ENCODE assay signal across 23 cellular contexts in the genomic region with DNA sequence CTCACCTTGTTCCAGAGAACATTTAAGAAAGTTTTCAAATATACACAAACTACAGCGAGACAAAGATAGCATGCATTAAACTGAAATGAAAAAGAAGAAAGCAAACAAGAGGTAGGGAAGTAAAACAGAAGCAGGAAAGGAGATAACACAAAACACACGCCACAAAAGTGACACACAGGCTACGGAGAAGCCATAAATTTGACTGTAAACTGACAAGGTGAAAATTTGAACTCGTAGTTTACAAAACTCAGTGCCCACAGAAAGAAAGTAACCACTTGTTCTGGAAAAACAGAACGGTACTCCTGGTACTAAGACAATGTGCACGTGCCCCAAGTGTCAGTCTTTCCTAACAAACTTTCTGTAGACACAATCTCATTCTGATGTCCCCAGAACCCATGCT. TPM values are rescaled to one million over a fixed set of nuclear protein-coding genes. Genes with fewer than 3 reads are reported as not detected.
"Had no signal": no experiment of that assay in that cellular context is flagged by ENCODE, and none has a peak within 500 bp of the region (broad histone marks: within the 10 kb centered on the region; RNA-seq: fewer than 3 reads in every experiment).

No MANE protein-coding gene starts in this region.

- H3K9me3 ChIP-seq: esophagus muscularis mucosa, gastrocnemius medialis, left ventricle myocardium inferior, lower lobe of right lung, mucosa of descending colon, right atrium auricular region, suprapubic skin, tibial artery had no signal

- ATAC-seq: gastrocnemius medialis; left cardiac atrium; lower lobe of right lung; mucosa of descending colon; naive thymus-derived CD8-positive, alpha-beta T cell; stimulated activated effector memory CD8-positive, alpha-beta T cell treated with anti-CD3 and anti-CD28 coated beads, Interleukin-12 subunit alpha, Interleukin-12 subunit beta, amount 100 ng/mL, for 72 hours; stimulated activated naive CD8-positive, alpha-beta T cell treated with anti-CD3 and anti-CD28 coated beads, Interleukin-15, Interleukin-2, amounts not matched to agents 100 U/mL and 50 U/mL, for 24 hours had no signal

- H3K27ac Mint-ChIP-seq: naive thymus-derived CD8-positive, alpha-beta T cell; stimulated activated effector memory CD8-positive, alpha-beta T cell treated with anti-CD3 and anti-CD28 coated beads, Interleukin-12 subunit alpha, Interleukin-12 subunit beta, amount 100 ng/mL, for 72 hours had no signal

- H3K27me3 ChIP-seq: esophagus muscularis mucosa, gastrocnemius medialis, right atrium auricular region, suprapubic skin, tibial artery had no signal

- DNase-seq: cortex of kidney; dorsolateral prefrontal cortex; effector CD8-positive, alpha-beta T cell; gastrocnemius medialis; glutamatergic neuron; kidney; left cardiac atrium; left ventricle myocardium inferior; lower lobe of right lung; mucosa of descending colon; naive thymus-derived CD8-positive, alpha-beta T cell; posterior cingulate gyrus; stimulated activated CD4-positive, alpha-beta T cell treated with anti-CD3 and anti-CD28 coated beads, Interleukin-4, amount 100 ng/mL, for 1 hour; stimulated activated CD8-positive, alpha-beta memory T cell treated with anti-CD3 and anti-CD28 coated beads, Interleukin-4, amount 100 ng/mL, for 48 hours; stimulated activated naive CD8-positive, alpha-beta T cell treated with anti-CD3 and anti-CD28 coated beads, Interleukin-15, Interleukin-2, amounts not matched to agents 100 U/mL and 50 U/mL, for 24 hours; tibial artery had no signal

- H3K36me3 Mint-ChIP-seq: stimulated activated effector memory CD8-positive, alpha-beta T cell treated with anti-CD3 and anti-CD28 coated beads, Interleukin-12 subunit alpha, Interleukin-12 subunit beta, amount 100 ng/mL, for 72 hours had no signal

- H3K4me1 ChIP-seq: lower lobe of right lung, right atrium auricular region, suprapubic skin had no signal

- H3K36me3 ChIP-seq: esophagus muscularis mucosa, gastrocnemius medialis, left ventricle myocardium inferior, lower lobe of right lung, right atrium auricular region, suprapubic skin, tibial artery had no signal

- H3K9me3 Mint-ChIP-seq: naive thymus-derived CD8-positive, alpha-beta T cell; neural crest cell; stimulated activated effector memory CD8-positive, alpha-beta T cell treated with anti-CD3 and anti-CD28 coated beads, Interleukin-12 subunit alpha, Interleukin-12 subunit beta, amount 100 ng/mL, for 72 hours had no signal

- H3K27ac ChIP-seq: dorsolateral prefrontal cortex, epithelial cell of prostate, esophagus muscularis mucosa, gastrocnemius medialis, left ventricle myocardium inferior, lower lobe of right lung, right atrium auricular region, suprapubic skin, tibial artery had no signal

- H3K4me3 ChIP-seq: dorsolateral prefrontal cortex, esophagus muscularis mucosa, gastrocnemius medialis, left ventricle myocardium inferior, lower lobe of right lung, mucosa of descending colon, right atrium auricular region, suprapubic skin, tibial artery had no signal

- H3K4me1 Mint-ChIP-seq: stimulated activated effector memory CD8-positive, alpha-beta T cell treated with anti-CD3 and anti-CD28 coated beads, Interleukin-12 subunit alpha, Interleukin-12 subunit beta, amount 100 ng/mL, for 72 hours had no signal

- H3K4me3 Mint-ChIP-seq: central memory CD8-positive, alpha-beta T cell; naive thymus-derived CD8-positive, alpha-beta T cell; neural crest cell; stimulated activated effector memory CD8-positive, alpha-beta T cell treated with anti-CD3 and anti-CD28 coated beads, Interleukin-12 subunit alpha, Interleukin-12 subunit beta, amount 100 ng/mL, for 72 hours had no signal

RNA-seq across cellular contexts. Expression of a gene that starts 28.6 kb away (rescaled TPM):
- total RNA-seq: naive thymus-derived CD8-positive, alpha-beta T cell had no signal
- polyA plus RNA-seq: naive thymus-derived CD8-positive, alpha-beta T cell had no signal
